ENCODE assay signal across 11 cellular contexts in the genomic region with DNA sequence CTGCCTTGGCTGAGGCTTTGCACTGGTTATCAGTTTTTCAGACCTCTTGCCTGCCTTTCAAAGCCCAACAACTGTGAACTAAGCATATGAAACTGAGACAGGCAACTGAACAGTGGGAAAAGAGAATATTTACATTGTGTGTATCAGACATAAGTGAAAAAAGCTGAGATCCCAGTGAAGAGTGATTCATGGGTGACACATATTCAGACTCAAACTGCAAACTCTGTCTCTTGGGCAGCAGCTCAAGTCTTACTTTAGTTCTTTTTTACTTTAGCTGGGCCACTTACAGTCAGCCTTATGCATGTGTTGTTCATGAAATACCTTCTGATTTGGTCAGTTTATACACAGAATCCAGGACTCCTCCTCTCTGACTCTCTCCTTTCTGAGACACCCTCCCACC. TPM values are rescaled to one million over a fixed set of nuclear protein-coding genes. Genes with fewer than 3 reads are reported as not detected.
A peak's percentile ranks its signal among the peaks of the same experiment; 100 is the strongest.
DNase-seq lines count a peak whose midpoint lies in the region; ATAC-seq, FAIRE-seq and TF ChIP-seq lines count a peak whose summit lies in the region.
"Had no signal": no experiment of that assay in that cellular context is flagged by ENCODE, and none has a peak within 500 bp of the region (broad histone marks: within the 10 kb centered on the region; RNA-seq: fewer than 3 reads in every experiment).

No MANE protein-coding gene starts in this region.

- DNase-seq in EH (ENCODE audit: low read depth) (peak; percentile 88), M059J (ENCODE audit: low read depth) (peak; percentile 68), bronchial epithelial cell (ENCODE audit: low read depth) (peak; percentile 91), DMS53 treated with DMSO at 0.1 percent for 48 hours (lab: John Stamatoyannopoulos, UW; ENCODE audit: unreplicated experiment) (no peak), gastrocnemius medialis (no peak)
- no peak for DNase-seq in naive thymus-derived CD4-positive, alpha-beta T cell
- DNase-seq: aorta, thyroid gland, WERI-Rb-1 had no signal

- H3K36me3 ChIP-seq in bronchial epithelial cell (ENCODE audit: control insufficient read depth, insufficient read depth, low read length), result no peaks in the 10 kb centered on the region
- peaks cover 0 to 7% (median 0%) of the 10 kb centered on the region in 3 experiments for H3K36me3 ChIP-seq in naive thymus-derived CD4-positive, alpha-beta T cell (ENCODE audit: control insufficient read depth in 2 of 3, insufficient read depth in 3 of 3, low read length in 3 of 3)
- H3K36me3 ChIP-seq in gastrocnemius medialis, result no peaks in the 10 kb centered on the region
- H3K36me3 ChIP-seq: thyroid gland, WERI-Rb-1 had no signal

- in situ Hi-C loops in gastrocnemius medialis (cut with MboI; ENCODE audit: low sequenced_read_pairs in 4 of 4), result no loop called here

- H3K27ac Mint-ChIP-seq in naive thymus-derived CD4-positive, alpha-beta T cell, result peak overlapping the region in 8 of 9 donors; percentile 35 to 84 (median 75)
- H3K27ac Mint-ChIP-seq: natural killer cell treated with Interleukin-12 subunit alpha and Interleukin-12 subunit beta and Interleukin-15 and Interleukin-18, amount 100 ng/mL, for 72 hours had no signal

- no peak overlapping the region for H3K27ac ChIP-seq in naive thymus-derived CD4-positive, alpha-beta T cell (ENCODE audit: low read depth, low read length)
- H3K27ac ChIP-seq in gastrocnemius medialis, result no peak overlapping the region
- H3K27ac ChIP-seq: thyroid gland, WERI-Rb-1 had no signal

- H3K4me3 ChIP-seq in bronchial epithelial cell (ENCODE audit: low read depth, low read length) (no peak overlapping the region), gastrocnemius medialis (no peak overlapping the region)
- no peak overlapping the region for H3K4me3 ChIP-seq in naive thymus-derived CD4-positive, alpha-beta T cell (ENCODE audit: low read length)
- H3K4me3 ChIP-seq: thyroid gland had no signal

- FAIRE-seq in bronchial epithelial cell (lab: Jason Lieb, UNC), result peak; percentile 92

- intact Hi-C loops in naive thymus-derived CD4-positive, alpha-beta T cell (cut with micrococcal nuclease), result loop anchor here in 1 of 2 donors (1.0 kb wide), 1 partner anchor 19 kb away; the partner anchor contains the start of gene SUCLG2
- intact Hi-C loops in gastrocnemius medialis (cut with DNase I; ENCODE audit: low total_unique reads), result no loop called here

- H3K9me3 ChIP-seq in naive thymus-derived CD4-positive, alpha-beta T cell (ENCODE audit: control insufficient read depth in 2 of 3, low read length in 3 of 3), result no peaks in the 10 kb centered on the region
- no peaks in the 10 kb centered on the region for H3K9me3 ChIP-seq in gastrocnemius medialis
- H3K9me3 ChIP-seq: thyroid gland had no signal

- no peak for ATAC-seq in naive thymus-derived CD4-positive, alpha-beta T cell
- ATAC-seq in GM21786 (IDR thresholded peaks at IDR 0.05; ENCODE audit: unreplicated experiment) (no peak), gastrocnemius medialis (no peak)

- H3K4me3 Mint-ChIP-seq in naive thymus-derived CD4-positive, alpha-beta T cell, result peak overlapping the region in 5 of 10 donors; percentile 3 to 35 (median 7)
- H3K4me3 Mint-ChIP-seq: natural killer cell treated with Interleukin-12 subunit alpha and Interleukin-12 subunit beta and Interleukin-15 and Interleukin-18, amount 100 ng/mL, for 72 hours had no signal

- no peaks in the 10 kb centered on the region for H3K27me3 ChIP-seq in bronchial epithelial cell (ENCODE audit: control insufficient read depth, insufficient read depth, low read length)
- no peaks in the 10 kb centered on the region for H3K27me3 ChIP-seq in naive thymus-derived CD4-positive, alpha-beta T cell (ENCODE audit: control insufficient read depth in 2 of 2, insufficient read depth in 2 of 2, low read length in 2 of 2)
- no peaks in the 10 kb centered on the region for H3K27me3 ChIP-seq in gastrocnemius medialis
- H3K27me3 ChIP-seq: thyroid gland had no signal

- H3K27me3 Mint-ChIP-seq in naive thymus-derived CD4-positive, alpha-beta T cell, result no peaks in the 10 kb centered on the region
- H3K27me3 Mint-ChIP-seq: natural killer cell treated with Interleukin-12 subunit alpha and Interleukin-12 subunit beta and Interleukin-15 and Interleukin-18, amount 100 ng/mL, for 72 hours had no signal

- no peaks in the 10 kb centered on the region for H3K9me3 Mint-ChIP-seq in naive thymus-derived CD4-positive, alpha-beta T cell
- H3K9me3 Mint-ChIP-seq: natural killer cell treated with Interleukin-12 subunit alpha and Interleukin-12 subunit beta and Interleukin-15 and Interleukin-18, amount 100 ng/mL, for 72 hours had no signal

- TF ChIP-seq POLR2A in gastrocnemius medialis (IDR thresholded peaks at IDR 0.05), result no peak

- CTCF ChIA-PET in naive thymus-derived CD4-positive, alpha-beta T cell (lab: Charles Lee), result interaction anchor here (1.2 to 1.3 kb wide), 2 partner anchors 10 to 155 kb away, joined by 3 to 4 read pairs; no protein-coding TSS in a partner anchor

- peaks cover 6 to 55% (median 18%) of the 10 kb centered on the region in 5 donors for H3K36me3 Mint-ChIP-seq in naive thymus-derived CD4-positive, alpha-beta T cell

- H3K4me1 ChIP-seq in naive thymus-derived CD4-positive, alpha-beta T cell (ENCODE audit: control insufficient read depth in 2 of 2, insufficient read depth in 2 of 2, low read length in 2 of 2), result peaks cover 0 to 37% of the 10 kb centered on the region in 2 donors
- peaks cover 19 to 25% of the 10 kb centered on the region in 2 donors for H3K4me1 ChIP-seq in gastrocnemius medialis
- H3K4me1 ChIP-seq: thyroid gland had no signal

- TF ChIP-seq CTCF in bronchial epithelial cell (IDR thresholded peaks at IDR 0.05; ENCODE audit: insufficient read depth, low read length, severe bottlenecking) (no peak), gastrocnemius medialis (IDR thresholded peaks at IDR 0.05 in 4 of 5, conservative IDR thresholded peaks at IDR 0.05 in 1 of 5) (no peak)

- POLR2A ChIA-PET in naive thymus-derived CD4-positive, alpha-beta T cell (lab: Charles Lee), result interaction anchor here (0.8 to 1.5 kb wide), 4 partner anchors 13 to 19 kb away, joined by 4 read pairs; partner anchors contain the start of gene SUCLG2

- peaks cover 36 to 96% (median 81%) of the 10 kb centered on the region in 7 donors for H3K4me1 Mint-ChIP-seq in naive thymus-derived CD4-positive, alpha-beta T cell

RNA-seq across cellular contexts. Expression of gene SUCLG2, which starts 19.2 kb away (rescaled TPM):
- 26.3 and 28.7 TPM in 2 replicates for total RNA-seq in M059J (2014; rRNA removed; shearing (Covaris generic))
- total RNA-seq in bronchial epithelial cell, result 42.1 and 47.1 TPM in 2 replicates
- 10 to 100 TPM; 49.7 to 75.9 (median 61.4) TPM for total RNA-seq in naive thymus-derived CD4-positive, alpha-beta T cell
- 10 to 100 TPM; 88.5 to 97.9 TPM for polyA plus RNA-seq in naive thymus-derived CD4-positive, alpha-beta T cell
- 100 to 1,000 TPM in 1 of 4 donors, 10 to 100 TPM in 3; 64.3 to 106 (median 73.2) TPM for total RNA-seq in gastrocnemius medialis

Comparison
In these comparisons a context has a peak if more than half of its experiments do, and no peak if none do; other contexts are left out.
1. DNase-seq: peak in EH (single experiment), M059J (single experiment) and bronchial epithelial cell (single experiment); none in naive thymus-derived CD4-positive, alpha-beta T cell (0 of 9), DMS53 treated with DMSO at 0.1 percent for 48 hours (single experiment) and gastrocnemius medialis (0 of 2).